In genomic region chr15:66440501-66440900, GRCh38 we compare ENCODE assay signal across 25 cellular contexts.
"Had no signal": no experiment of that assay in that cellular context is flagged by ENCODE, and none has a peak within 500 bp of the region (broad histone marks: within the 10 kb centered on the region; RNA-seq: fewer than 3 reads in every experiment).

No MANE protein-coding gene starts in this region.

- ATAC-seq: T-helper 17 cell had no signal

- H3K4me1 Mint-ChIP-seq: activated B cell treated with CpG ODN at 0.5 μM for 24 hours; activated naive CD4-positive, alpha-beta T cell treated with anti-CD3 and anti-CD28 coated beads, Interleukin-2, amount 10 ng/mL, durations not matched to agents 7 days and 5 days; activated naive CD8-positive, alpha-beta T cell treated with anti-CD3 and anti-CD28 coated beads for 36 hours; IgD-negative memory B cell had no signal

- DNase-seq: activated B cell treated with CpG ODN at 0.5 μM for 24 hours; activated CD4-positive, alpha-beta T cell treated with anti-CD3 and anti-CD28 coated beads, Interleukin-2, amount 50 U/mL, for 4 hours; activated CD8-positive, alpha-beta memory T cell treated with anti-CD3 and anti-CD28 coated beads for 24 hours; activated gamma-delta T cell treated with Interleukin-2 at 50 U/mL for 16 hours; activated naive CD4-positive, alpha-beta T cell treated with anti-CD3 and anti-CD28 coated beads, Interleukin-2, amount 10 ng/mL, durations not matched to agents 7 days and 5 days; activated naive CD8-positive, alpha-beta T cell treated with anti-CD3 and anti-CD28 coated beads for 36 hours; activated T-cell treated with anti-CD3 and anti-CD28 coated beads, Interleukin-2, amount 50 U/mL, for 48 hours; caudate nucleus; KG1; NCI-H1092; NCI-H1417; NCI-H1930; NCI-H2171; NCI-H510A treated with DMSO at 0.1 percent for 48 hours; NCI-H69; NK-92 treated with Interleukin-12 subunit alpha and Interleukin-12 subunit beta, amount 100 ng/mL, for 24 hours; OCI-M1; Peyer's patch; SIG-M5; T-helper 17 cell; T-helper 9 cell had no signal

- H3K36me3 ChIP-seq: breast epithelium had no signal

- H3K4me1 ChIP-seq: breast epithelium, Peyer's patch had no signal

- H3K27me3 ChIP-seq: breast epithelium, Peyer's patch had no signal

- H3K27ac ChIP-seq: breast epithelium, Peyer's patch, RWPE1 had no signal

- H3K9me3 Mint-ChIP-seq: activated naive CD4-positive, alpha-beta T cell treated with anti-CD3 and anti-CD28 coated beads, Interleukin-2, amount 10 ng/mL, durations not matched to agents 7 days and 5 days; activated naive CD8-positive, alpha-beta T cell treated with anti-CD3 and anti-CD28 coated beads for 36 hours; activated T-helper 2 cell treated with anti-CD3 and anti-CD28 coated beads, Interferon-gamma antibody, Interleukin-2, Interleukin-4, amounts not matched to agents 10 μg/mL and 5 μg/mL and 100 μg/mL, durations not matched to agents 14 hours and 24 hours and 36 hours; IgD-negative memory B cell had no signal

- H3K4me3 ChIP-seq: breast epithelium, Peyer's patch had no signal

- H3K27ac Mint-ChIP-seq: activated B cell treated with CpG ODN at 0.5 μM for 24 hours; activated naive CD4-positive, alpha-beta T cell treated with anti-CD3 and anti-CD28 coated beads, Interleukin-2, amount 10 ng/mL, durations not matched to agents 7 days and 5 days; activated naive CD8-positive, alpha-beta T cell treated with anti-CD3 and anti-CD28 coated beads for 36 hours; activated T-helper 2 cell treated with anti-CD3 and anti-CD28 coated beads, Interferon-gamma antibody, Interleukin-2, Interleukin-4, amounts not matched to agents 10 μg/mL and 5 μg/mL and 100 μg/mL, durations not matched to agents 14 hours and 24 hours and 36 hours; T-helper 17 cell had no signal

- H3K9me3 ChIP-seq: breast epithelium, Peyer's patch had no signal

- H3K4me3 Mint-ChIP-seq: activated B cell treated with CpG ODN at 0.5 μM for 24 hours; activated naive CD4-positive, alpha-beta T cell treated with anti-CD3 and anti-CD28 coated beads, Interleukin-2, amount 10 ng/mL, durations not matched to agents 7 days and 5 days; activated naive CD8-positive, alpha-beta T cell treated with anti-CD3 and anti-CD28 coated beads for 36 hours; IgD-negative memory B cell; T-helper 17 cell had no signal

- H3K27me3 Mint-ChIP-seq: activated B cell treated with CpG ODN at 0.5 μM for 24 hours; activated naive CD4-positive, alpha-beta T cell treated with anti-CD3 and anti-CD28 coated beads, Interleukin-2, amount 10 ng/mL, durations not matched to agents 7 days and 5 days; activated naive CD8-positive, alpha-beta T cell treated with anti-CD3 and anti-CD28 coated beads for 36 hours; IgD-negative memory B cell; T-helper 17 cell had no signal
